In genomic region chr17:59369026-59369724, GRCh38 we compare ENCODE assay signal across 10 cellular contexts. TPM values are rescaled to one million over a fixed set of nuclear protein-coding genes. Genes with fewer than 3 reads are reported as not detected.
DNase-seq lines count a peak whose midpoint lies in the region; TF ChIP-seq lines count a peak whose summit lies in the region.
"Had no signal": no experiment of that assay in that cellular context is flagged by ENCODE, and none has a peak within 500 bp of the region (broad histone marks: within the 10 kb centered on the region; RNA-seq: fewer than 3 reads in every experiment).

No MANE protein-coding gene starts in this region.

- CTCF ChIA-PET in GM10248 (lab: Yijun Ruan, JAX), result interaction anchor here (1.1 to 1.5 kb wide), 2 partner anchors 39 to 59 kb away, joined by 5 read pairs; no protein-coding TSS in a partner anchor

- POLR2A ChIA-PET in GM10248 (lab: Yijun Ruan, JAX), result no interaction called here

- DNase-seq in SJSA1 (ENCODE audit: low read depth in 1 of 2, low spot score in 2 of 2) (peak in 1 of 2 experiments; percentile 36), myocyte (ENCODE audit: low read depth) (peak; percentile 51), tibial nerve (ENCODE audit: low spot score in 2 of 2) (no peak), hepatic stellate cell (ENCODE audit: low spot score) (no peak), GM10248 (ENCODE audit: extremely low spot score) (no peak)
- DNase-seq in T-helper 2 cell treated with Interferon-gamma antibody and Interleukin-4, amounts not matched to agents 5 μg/mL and 100 μg/mL, for 36 hours (ENCODE audit: low spot score), result no peak
- DNase-seq: activated T-cell treated with anti-CD3 and anti-CD28 coated beads for 4 hours, foreskin keratinocyte, NCI-H2029 had no signal

- H3K27ac ChIP-seq in SJSA1 (peak overlapping the region; percentile 60), esophagus (ENCODE audit: low read depth in 2 of 2, low read length in 1 of 2) (peak overlapping the region; percentile 23 to 62), tibial nerve (peak overlapping the region; percentile 23 to 97 (median 88))
- H3K27ac ChIP-seq: foreskin keratinocyte had no signal

- no peaks in the 10 kb centered on the region for H3K9me3 ChIP-seq in SJSA1 (replicated peaks)
- H3K9me3 ChIP-seq in esophagus (ENCODE audit: control insufficient read depth in 2 of 2, insufficient read depth in 1 of 2, low read depth in 1 of 2, low read length in 1 of 2), result no peaks in the 10 kb centered on the region
- no peaks in the 10 kb centered on the region for H3K9me3 ChIP-seq in tibial nerve

- peaks cover 81% of the 10 kb centered on the region for H3K4me1 ChIP-seq in SJSA1 (replicated peaks)
- peaks cover 6 to 26% of the 10 kb centered on the region in 2 donors for H3K4me1 ChIP-seq in esophagus (ENCODE audit: control insufficient read depth in 2 of 2, insufficient read depth in 2 of 2, low read length in 1 of 2)
- peaks cover 15 to 100% (median 93%) of the 10 kb centered on the region in 4 donors for H3K4me1 ChIP-seq in tibial nerve
- H3K4me1 ChIP-seq: foreskin keratinocyte had no signal

- no peak overlapping the region for H3K27ac Mint-ChIP-seq in T-helper 2 cell treated with Interferon-gamma antibody and Interleukin-4, amounts not matched to agents 5 μg/mL and 100 μg/mL, for 36 hours

- H3K27me3 Mint-ChIP-seq in T-helper 2 cell treated with Interferon-gamma antibody and Interleukin-4, amounts not matched to agents 5 μg/mL and 100 μg/mL, for 36 hours (ENCODE audit: low read depth), result no peaks in the 10 kb centered on the region

- whole genome bisulfite sequencing in esophagus, 2 donors, result 78 to 79% methylated on average over 8 of the region's 8 CpGs
- 45 to 59% methylated on average over 8 of the region's 8 CpGs for WGBS in tibial nerve, 2 donors

- H3K27me3 ChIP-seq in SJSA1 (replicated peaks), result no peaks in the 10 kb centered on the region
- no peaks in the 10 kb centered on the region for H3K27me3 ChIP-seq in esophagus (ENCODE audit: control insufficient read depth in 1 of 2, insufficient read depth in 2 of 2, low read length in 2 of 2)
- H3K27me3 ChIP-seq in tibial nerve, result no peaks in the 10 kb centered on the region
- H3K27me3 ChIP-seq: foreskin keratinocyte had no signal

- peaks cover 3% of the 10 kb centered on the region for H3K36me3 Mint-ChIP-seq in T-helper 2 cell treated with Interferon-gamma antibody and Interleukin-4, amounts not matched to agents 5 μg/mL and 100 μg/mL, for 36 hours (ENCODE audit: low read depth)

- H3K4me3 ChIP-seq in SJSA1, result no peak overlapping the region
- no peak overlapping the region for H3K4me3 ChIP-seq in esophagus (ENCODE audit: low read depth in 1 of 2, low read length in 2 of 2)
- H3K4me3 ChIP-seq in tibial nerve, result no peak overlapping the region

- no peak for TF ChIP-seq EP300 in tibial nerve (IDR thresholded peaks at IDR 0.05)

- no peak overlapping the region for H3K4me3 Mint-ChIP-seq in T-helper 2 cell treated with Interferon-gamma antibody and Interleukin-4, amounts not matched to agents 5 μg/mL and 100 μg/mL, for 36 hours

- peaks cover 48% of the 10 kb centered on the region for H3K4me1 Mint-ChIP-seq in T-helper 2 cell treated with Interferon-gamma antibody and Interleukin-4, amounts not matched to agents 5 μg/mL and 100 μg/mL, for 36 hours (ENCODE audit: low read depth)

- TF ChIP-seq POLR2A in tibial nerve (IDR thresholded peaks at IDR 0.05), result no peak

- no peak for TF ChIP-seq CTCF in tibial nerve (IDR thresholded peaks at IDR 0.05)
- no peak for TF ChIP-seq CTCF in GM10248 (IDR thresholded peaks at IDR 0.05; ENCODE audit: control extremely low read depth, extremely low read depth, low read depth, missing control alignments)

- H3K9me3 Mint-ChIP-seq in T-helper 2 cell treated with Interferon-gamma antibody and Interleukin-4, amounts not matched to agents 5 μg/mL and 100 μg/mL, for 36 hours, result no peaks in the 10 kb centered on the region

- H3K36me3 ChIP-seq in SJSA1 (no peaks in the 10 kb centered on the region), esophagus (ENCODE audit: control insufficient read depth in 2 of 2, insufficient read depth in 2 of 2, low read length in 1 of 2) (no peaks in the 10 kb centered on the region), tibial nerve (no peaks in the 10 kb centered on the region)

RNA-seq across cellular contexts. Expression of gene YPEL2, which starts 37.7 kb away (rescaled TPM):
- total RNA-seq in SJSA1 (2014; rRNA removed; shearing (Covaris generic)), result 4.2 and 4.4 TPM in 2 replicates
- polyA plus RNA-seq in esophagus, result 1 to 10 TPM; 3.2 to 4.5 TPM
- total RNA-seq in myocyte, result 12.3 and 16.2 TPM in 2 replicates
- polyA plus RNA-seq in myocyte (2012), result 11.3 TPM
- total RNA-seq in tibial nerve, result 10 to 100 TPM; 33.6 to 59.9 (median 48.7) TPM
